1 cellular context compared by ENCODE assay signal in the genomic region with DNA sequence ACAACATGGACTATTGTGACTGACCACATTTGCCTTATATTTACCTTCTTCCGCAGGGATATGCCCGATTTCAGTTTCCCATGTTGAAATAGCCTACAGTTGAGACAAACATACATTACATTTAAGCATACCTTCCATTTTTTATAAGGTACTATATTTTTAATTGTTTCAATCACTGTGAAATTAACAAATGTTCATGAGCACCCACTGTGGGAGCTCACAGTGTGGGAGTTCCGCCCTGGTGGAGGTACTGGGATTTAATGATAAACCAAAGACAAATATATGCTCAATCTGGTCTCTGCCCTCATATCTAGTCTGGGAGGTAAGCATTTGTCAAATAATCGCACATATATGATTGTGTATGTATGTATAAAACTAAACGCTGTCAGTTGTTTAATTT.
TF ChIP-seq lines count a peak whose summit lies in the region.

No MANE protein-coding gene starts in this region.

TF ChIP-seq in HepG2, 621 proteins besides CTCF, POLR2A, EP300 and RAD21 (continued from another document and continues in another):
- TF ChIP-seq DRAP1 (CRISPR knock-in tag; IDR thresholded peaks at IDR 0.05) (0 out of 2 replicates have a peak, but pooled peaks have one; percentile 18), NR2F6 (IDR thresholded peaks at IDR 0.05) (no peak), NR2F6 (CRISPR knock-in tag; IDR thresholded peaks at IDR 0.05) (peak; percentile 6; the same call in 1 of the 2 replicates), CEBPB (IDR thresholded peaks at IDR 0.05; ENCODE audit: borderline replicate concordance, low read depth, low read length) (peak; percentile 20; the same call in 1 of the 2 replicates), ISL2 (CRISPR knock-in tag; IDR thresholded peaks at IDR 0.05) (peak; percentile 64; the same call in 1 of the 2 replicates), CENPX (CRISPR knock-in tag; IDR thresholded peaks at IDR 0.05) (no peak), TOE1 (CRISPR knock-in tag; IDR thresholded peaks at IDR 0.05) (no peak), HDAC1 (CRISPR knock-in tag; IDR thresholded peaks at IDR 0.05) (0 out of 2 replicates have a peak, but pooled peaks have one; percentile 1), ZNF674 (CRISPR knock-in tag; IDR thresholded peaks at IDR 0.05; ENCODE audit: low read depth) (no peak), SIX4 (CRISPR knock-in tag; IDR thresholded peaks at IDR 0.05) (0 out of 2 replicates have a peak, but pooled peaks have one; percentile 13), NCOR1 (IDR thresholded peaks at IDR 0.05; ENCODE audit: borderline replicate concordance, low read length) (0 out of 2 replicates have a peak, but pooled peaks have one; percentile 18), XBP1 (CRISPR knock-in tag; IDR thresholded peaks at IDR 0.05) (no peak), MZF1 (CRISPR knock-in tag; IDR thresholded peaks at IDR 0.05; ENCODE audit: borderline replicate concordance) (0 out of 2 replicates have a peak, but pooled peaks have one; percentile 49), ARID5B (CRISPR knock-in tag; IDR thresholded peaks at IDR 0.05) (0 out of 2 replicates have a peak, but pooled peaks have one; percentile 20), ZNF614 (CRISPR knock-in tag; IDR thresholded peaks at IDR 0.05; ENCODE audit: borderline replicate concordance) (0 out of 2 replicates have a peak, but pooled peaks have one; percentile 25), HOXA7 (CRISPR knock-in tag; IDR thresholded peaks at IDR 0.05) (no peak), ATF2 (CRISPR knock-in tag; IDR thresholded peaks at IDR 0.05) (0 out of 2 replicates have a peak, but pooled peaks have one; percentile 33), NONO (IDR thresholded peaks at IDR 0.05) (no peak), NONO (CRISPR knock-in tag; conservative IDR thresholded peaks at IDR 0.05) (no peak), KMT2B (CRISPR knock-in tag; IDR thresholded peaks at IDR 0.05) (peak; percentile 62), PPARG (CRISPR knock-in tag; conservative IDR thresholded peaks at IDR 0.05) (peak; percentile 29; the same call in 1 of the 2 replicates), SNAPC5 (CRISPR knock-in tag; IDR thresholded peaks at IDR 0.05; ENCODE audit: borderline replicate concordance) (no peak), ZSCAN30 (CRISPR knock-in tag; IDR thresholded peaks at IDR 0.05) (no peak), ETV5 (CRISPR knock-in tag; IDR thresholded peaks at IDR 0.05; ENCODE audit: borderline replicate concordance) (peak; percentile 21; the same call in 1 of the 2 replicates), MED1 (CRISPR knock-in tag; IDR thresholded peaks at IDR 0.05) (peak; percentile 57; the same call in 1 of the 2 replicates), SAP130 (CRISPR knock-in tag; IDR thresholded peaks at IDR 0.05; ENCODE audit: low read depth) (peak; percentile 42; the same call in 1 of the 2 replicates), MATR3 (CRISPR knock-in tag; IDR thresholded peaks at IDR 0.05) (no peak), FOXA3 (CRISPR knock-in tag; IDR thresholded peaks at IDR 0.05) (peak; percentile 38; the same call in 1 of the 2 replicates), SOX13 (IDR thresholded peaks at IDR 0.05) (no peak), SOX13 (CRISPR knock-in tag; conservative IDR thresholded peaks at IDR 0.05 in 1 of 2, IDR thresholded peaks at IDR 0.05 in 1 of 2) (peak in 1 of 2 experiments; percentile 42; a peak in 2 of 4 replicates), HNF4A (CRISPR knock-in tag; IDR thresholded peaks at IDR 0.05) (peak; percentile 45; the same call in 1 of the 2 replicates), HMG20A (CRISPR knock-in tag; IDR thresholded peaks at IDR 0.05; ENCODE audit: borderline replicate concordance) (0 out of 2 replicates have a peak, but pooled peaks have one; percentile 17), GATAD2A (CRISPR knock-in tag; IDR thresholded peaks at IDR 0.05) (peak; percentile 78)
- TF ChIP-seq, protein P1, sequence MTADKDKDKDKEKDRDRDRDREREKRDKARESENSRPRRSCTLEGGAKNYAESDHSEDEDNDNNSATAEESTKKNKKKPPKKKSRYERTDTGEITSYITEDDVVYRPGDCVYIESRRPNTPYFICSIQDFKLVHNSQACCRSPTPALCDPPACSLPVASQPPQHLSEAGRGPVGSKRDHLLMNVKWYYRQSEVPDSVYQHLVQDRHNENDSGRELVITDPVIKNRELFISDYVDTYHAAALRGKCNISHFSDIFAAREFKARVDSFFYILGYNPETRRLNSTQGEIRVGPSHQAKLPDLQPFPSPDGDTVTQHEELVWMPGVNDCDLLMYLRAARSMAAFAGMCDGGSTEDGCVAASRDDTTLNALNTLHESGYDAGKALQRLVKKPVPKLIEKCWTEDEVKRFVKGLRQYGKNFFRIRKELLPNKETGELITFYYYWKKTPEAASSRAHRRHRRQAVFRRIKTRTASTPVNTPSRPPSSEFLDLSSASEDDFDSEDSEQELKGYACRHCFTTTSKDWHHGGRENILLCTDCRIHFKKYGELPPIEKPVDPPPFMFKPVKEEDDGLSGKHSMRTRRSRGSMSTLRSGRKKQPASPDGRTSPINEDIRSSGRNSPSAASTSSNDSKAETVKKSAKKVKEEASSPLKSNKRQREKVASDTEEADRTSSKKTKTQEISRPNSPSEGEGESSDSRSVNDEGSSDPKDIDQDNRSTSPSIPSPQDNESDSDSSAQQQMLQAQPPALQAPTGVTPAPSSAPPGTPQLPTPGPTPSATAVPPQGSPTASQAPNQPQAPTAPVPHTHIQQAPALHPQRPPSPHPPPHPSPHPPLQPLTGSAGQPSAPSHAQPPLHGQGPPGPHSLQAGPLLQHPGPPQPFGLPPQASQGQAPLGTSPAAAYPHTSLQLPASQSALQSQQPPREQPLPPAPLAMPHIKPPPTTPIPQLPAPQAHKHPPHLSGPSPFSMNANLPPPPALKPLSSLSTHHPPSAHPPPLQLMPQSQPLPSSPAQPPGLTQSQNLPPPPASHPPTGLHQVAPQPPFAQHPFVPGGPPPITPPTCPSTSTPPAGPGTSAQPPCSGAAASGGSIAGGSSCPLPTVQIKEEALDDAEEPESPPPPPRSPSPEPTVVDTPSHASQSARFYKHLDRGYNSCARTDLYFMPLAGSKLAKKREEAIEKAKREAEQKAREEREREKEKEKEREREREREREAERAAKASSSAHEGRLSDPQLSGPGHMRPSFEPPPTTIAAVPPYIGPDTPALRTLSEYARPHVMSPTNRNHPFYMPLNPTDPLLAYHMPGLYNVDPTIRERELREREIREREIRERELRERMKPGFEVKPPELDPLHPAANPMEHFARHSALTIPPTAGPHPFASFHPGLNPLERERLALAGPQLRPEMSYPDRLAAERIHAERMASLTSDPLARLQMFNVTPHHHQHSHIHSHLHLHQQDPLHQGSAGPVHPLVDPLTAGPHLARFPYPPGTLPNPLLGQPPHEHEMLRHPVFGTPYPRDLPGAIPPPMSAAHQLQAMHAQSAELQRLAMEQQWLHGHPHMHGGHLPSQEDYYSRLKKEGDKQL (CRISPR knock-in tag; IDR thresholded peaks at IDR 0.05; ENCODE audit: low read depth), result peak; percentile 25; the same call in 1 of the 2 replicates
- TF ChIP-seq, protein P2, sequence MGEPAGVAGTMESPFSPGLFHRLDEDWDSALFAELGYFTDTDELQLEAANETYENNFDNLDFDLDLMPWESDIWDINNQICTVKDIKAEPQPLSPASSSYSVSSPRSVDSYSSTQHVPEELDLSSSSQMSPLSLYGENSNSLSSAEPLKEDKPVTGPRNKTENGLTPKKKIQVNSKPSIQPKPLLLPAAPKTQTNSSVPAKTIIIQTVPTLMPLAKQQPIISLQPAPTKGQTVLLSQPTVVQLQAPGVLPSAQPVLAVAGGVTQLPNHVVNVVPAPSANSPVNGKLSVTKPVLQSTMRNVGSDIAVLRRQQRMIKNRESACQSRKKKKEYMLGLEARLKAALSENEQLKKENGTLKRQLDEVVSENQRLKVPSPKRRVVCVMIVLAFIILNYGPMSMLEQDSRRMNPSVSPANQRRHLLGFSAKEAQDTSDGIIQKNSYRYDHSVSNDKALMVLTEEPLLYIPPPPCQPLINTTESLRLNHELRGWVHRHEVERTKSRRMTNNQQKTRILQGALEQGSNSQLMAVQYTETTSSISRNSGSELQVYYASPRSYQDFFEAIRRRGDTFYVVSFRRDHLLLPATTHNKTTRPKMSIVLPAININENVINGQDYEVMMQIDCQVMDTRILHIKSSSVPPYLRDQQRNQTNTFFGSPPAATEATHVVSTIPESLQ (CRISPR knock-in tag; conservative IDR thresholded peaks at IDR 0.05), result 0 out of 2 replicates have a peak, but pooled peaks have one; percentile 69
- TF ChIP-seq, protein P3, sequence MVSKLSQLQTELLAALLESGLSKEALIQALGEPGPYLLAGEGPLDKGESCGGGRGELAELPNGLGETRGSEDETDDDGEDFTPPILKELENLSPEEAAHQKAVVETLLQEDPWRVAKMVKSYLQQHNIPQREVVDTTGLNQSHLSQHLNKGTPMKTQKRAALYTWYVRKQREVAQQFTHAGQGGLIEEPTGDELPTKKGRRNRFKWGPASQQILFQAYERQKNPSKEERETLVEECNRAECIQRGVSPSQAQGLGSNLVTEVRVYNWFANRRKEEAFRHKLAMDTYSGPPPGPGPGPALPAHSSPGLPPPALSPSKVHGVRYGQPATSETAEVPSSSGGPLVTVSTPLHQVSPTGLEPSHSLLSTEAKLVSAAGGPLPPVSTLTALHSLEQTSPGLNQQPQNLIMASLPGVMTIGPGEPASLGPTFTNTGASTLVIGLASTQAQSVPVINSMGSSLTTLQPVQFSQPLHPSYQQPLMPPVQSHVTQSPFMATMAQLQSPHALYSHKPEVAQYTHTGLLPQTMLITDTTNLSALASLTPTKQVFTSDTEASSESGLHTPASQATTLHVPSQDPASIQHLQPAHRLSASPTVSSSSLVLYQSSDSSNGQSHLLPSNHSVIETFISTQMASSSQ (IDR thresholded peaks at IDR 0.05; ENCODE audit: low read depth), result peak; percentile 58
- TF ChIP-seq, protein P3 (CRISPR knock-in tag; IDR thresholded peaks at IDR 0.05; ENCODE audit: borderline replicate concordance), result no peak
